30 cellular contexts compared by ENCODE assay signal in genomic region chrX:97332963-97333362, GRCh38.
A peak's percentile ranks its signal among the peaks of the same experiment; 100 is the strongest.
DNase-seq lines count a peak whose midpoint lies in the region; ATAC-seq, FAIRE-seq and TF ChIP-seq lines count a peak whose summit lies in the region.
"Had no signal": no experiment of that assay in that cellular context is flagged by ENCODE, and none has a peak within 500 bp of the region (broad histone marks: within the 10 kb centered on the region; RNA-seq: fewer than 3 reads in every experiment).

No MANE protein-coding gene starts in this region.

- no peaks in the 10 kb centered on the region for H4K20me1 ChIP-seq in SU-DHL-6 (ENCODE audit: low read depth, low read length)

- H3K9ac ChIP-seq in SU-DHL-6 (ENCODE audit: low read length) = no peak overlapping the region

- peak overlapping the region; percentile 29 for H3K4me2 ChIP-seq in SU-DHL-6 (ENCODE audit: low read depth, low read length, poor library complexity, severe bottlenecking)

- no TSS peak for BruUV-seq in Caco-2 (replicated peaks; lab: Mats Ljungman, UMichigan)

- H3K9me3 ChIP-seq in SU-DHL-6 (ENCODE audit: insufficient read depth, low read length) (no peaks in the 10 kb centered on the region), Caco-2 (no peaks in the 10 kb centered on the region)
- H3K9me3 ChIP-seq: body of pancreas, upper lobe of left lung had no signal

- no peaks in the 10 kb centered on the region for H3K79me2 ChIP-seq in SU-DHL-6 (ENCODE audit: insufficient read depth, low read length)

- H3F3A ChIP-seq in SU-DHL-6 (ENCODE audit: insufficient read depth) = peaks cover 6% of the 10 kb centered on the region; the same call in 1 of the 2 replicates

- no peak overlapping the region for H3K4me3 Mint-ChIP-seq in Caco-2 (ENCODE audit: unreplicated experiment)
- no peak overlapping the region for H3K4me3 Mint-ChIP-seq in progenitor cell of endocrine pancreas (ENCODE audit: low read depth)
- H3K4me3 Mint-ChIP-seq: activated naive CD8-positive, alpha-beta T cell treated with anti-CD3 and anti-CD28 coated beads for 36 hours; CD4-positive, alpha-beta T cell; memory B cell; stimulated activated memory B cell treated with anti-CD40 and anti-IgM and Interleukin-4, amounts not matched to agents 10 μg/mL and 1 μg/mL and 100 μg/mL, for 72 hours; T-helper 2 cell treated with Interferon-gamma antibody and Interleukin-4, amounts not matched to agents 5 μg/mL and 100 μg/mL, for 36 hours had no signal

- ATAC-seq in HG03196 (IDR thresholded peaks at IDR 0.05; ENCODE audit: unreplicated experiment) (no peak), HG03280 (IDR thresholded peaks at IDR 0.05; ENCODE audit: unreplicated experiment) (no peak)
- ATAC-seq: body of pancreas; HepG2; Panc1; sciatic nerve; stimulated activated memory B cell treated with anti-CD40 and anti-IgM and Interleukin-4, amounts not matched to agents 10 μg/mL and 1 μg/mL and 100 μg/mL, for 72 hours had no signal

- CTCF ChIA-PET in Caco-2 (lab: Charles Lee) = no interaction called here

- TF ChIP-seq CTCF in SU-DHL-6 (IDR thresholded peaks at IDR 0.05; ENCODE audit: insufficient read depth, low read length, poor library complexity, severe bottlenecking) = no peak
- TF ChIP-seq CTCF in fibroblast of the aortic adventitia (IDR thresholded peaks at IDR 0.05; ENCODE audit: insufficient read depth, low read length) = no peak
- no peak for TF ChIP-seq CTCF in Caco-2 (IDR thresholded peaks at IDR 0.05; ENCODE audit: insufficient read depth in 1 of 2, low read depth in 1 of 2, low read length in 1 of 2, severe bottlenecking in 1 of 2, unreplicated experiment in 1 of 2)
- no peak for TF ChIP-seq CTCF in progenitor cell of endocrine pancreas (IDR thresholded peaks at IDR 0.05; ENCODE audit: unreplicated experiment)

- intact Hi-C loops in Caco-2 (cut with micrococcal nuclease; ENCODE audit: unreplicated experiment) = no loop called here

- H3K4me1 ChIP-seq in Caco-2 = no peaks in the 10 kb centered on the region
- H3K4me1 ChIP-seq: body of pancreas, upper lobe of left lung had no signal

- DNase-seq in GM18507 (ENCODE audit: extremely low spot score, insufficient read length, low read depth) (no peak), fibroblast of the aortic adventitia (ENCODE audit: low read depth) (peak; percentile 12), Caco-2 (no peak), progenitor cell of endocrine pancreas (ENCODE audit: low spot score, unreplicated experiment) (no peak)
- DNase-seq: activated CD4-positive, alpha-beta T cell treated with anti-CD3 and anti-CD28 coated beads for 48 hours; activated CD8-positive, alpha-beta memory T cell treated with anti-CD3 and anti-CD28 coated beads for 24 hours; activated effector memory CD4-positive, alpha-beta T cell treated with anti-CD3 and anti-CD28 coated beads, Interleukin-2, amount 50 U/mL, for 16 hours; activated naive CD8-positive, alpha-beta T cell treated with anti-CD3 and anti-CD28 coated beads for 36 hours; body of pancreas; CD4-positive, alpha-beta T cell; DMS153; effector CD8-positive, alpha-beta T cell; GDM1; NCI-H1048; NCI-H187; NCI-H526 treated with DMSO at 0.1 percent for 48 hours; SHP77; stimulated activated CD4-positive, alpha-beta T cell treated with anti-CD3 and anti-CD28 coated beads, Interleukin-4, amount 100 ng/mL, for 24 hours; upper lobe of left lung had no signal

- H3K27me3 ChIP-seq in SU-DHL-6 (ENCODE audit: low read length) = no peaks in the 10 kb centered on the region
- H3K27me3 ChIP-seq in Caco-2 (replicated peaks; ENCODE audit: control insufficient read depth, insufficient read depth, low read length) = no peaks in the 10 kb centered on the region
- H3K27me3 ChIP-seq: body of pancreas, upper lobe of left lung had no signal

- H3K27ac ChIP-seq in SU-DHL-6 (ENCODE audit: low read depth, low read length) = peak overlapping the region; percentile 47; the same call in 1 of the 2 replicates
- H3K27ac ChIP-seq: body of pancreas, upper lobe of left lung, VCaP had no signal

- peaks cover 6% of the 10 kb centered on the region for H3K36me3 Mint-ChIP-seq in Caco-2 (ENCODE audit: insufficient read depth, unreplicated experiment)
- peaks cover 4% of the 10 kb centered on the region for H3K36me3 Mint-ChIP-seq in progenitor cell of endocrine pancreas (ENCODE audit: insufficient read depth)
- H3K36me3 Mint-ChIP-seq: activated naive CD8-positive, alpha-beta T cell treated with anti-CD3 and anti-CD28 coated beads for 36 hours; stimulated activated memory B cell treated with anti-CD40 and anti-IgM and Interleukin-4, amounts not matched to agents 10 μg/mL and 1 μg/mL and 100 μg/mL, for 72 hours had no signal

- FAIRE-seq in GM18507 (lab: Jason Lieb, UNC) = peak; percentile 38
- FAIRE-seq: frontal cortex, HepG2 had no signal

- H3K9me2 ChIP-seq in SU-DHL-6 (replicated peaks; ENCODE audit: insufficient read depth, low read length) = no peaks in the 10 kb centered on the region

- POLR2A ChIA-PET in Caco-2 (lab: Charles Lee) = no interaction called here

- no peak overlapping the region for H2AFZ ChIP-seq in SU-DHL-6 (ENCODE audit: low read depth, low read length, severe bottlenecking)

- H3K27ac Mint-ChIP-seq in Caco-2 (ENCODE audit: unreplicated experiment) = no peak overlapping the region
- no peak overlapping the region for H3K27ac Mint-ChIP-seq in progenitor cell of endocrine pancreas
- H3K27ac Mint-ChIP-seq: activated naive CD8-positive, alpha-beta T cell treated with anti-CD3 and anti-CD28 coated beads for 36 hours; CD4-positive, alpha-beta T cell; memory B cell; stimulated activated memory B cell treated with anti-CD40 and anti-IgM and Interleukin-4, amounts not matched to agents 10 μg/mL and 1 μg/mL and 100 μg/mL, for 72 hours; T-helper 2 cell treated with Interferon-gamma antibody and Interleukin-4, amounts not matched to agents 5 μg/mL and 100 μg/mL, for 36 hours had no signal

- no peaks in the 10 kb centered on the region for H3K9me3 Mint-ChIP-seq in Caco-2 (ENCODE audit: unreplicated experiment)
- H3K9me3 Mint-ChIP-seq in progenitor cell of endocrine pancreas (ENCODE audit: low read depth) = no peaks in the 10 kb centered on the region
- H3K9me3 Mint-ChIP-seq: activated naive CD8-positive, alpha-beta T cell treated with anti-CD3 and anti-CD28 coated beads for 36 hours; CD4-positive, alpha-beta T cell; memory B cell; stimulated activated memory B cell treated with anti-CD40 and anti-IgM and Interleukin-4, amounts not matched to agents 10 μg/mL and 1 μg/mL and 100 μg/mL, for 72 hours; T-helper 2 cell treated with Interferon-gamma antibody and Interleukin-4, amounts not matched to agents 5 μg/mL and 100 μg/mL, for 36 hours had no signal

- H3K4me3 ChIP-seq in SU-DHL-6 (ENCODE audit: insufficient read depth, low read length, poor library complexity, severe bottlenecking) (no peak overlapping the region), fibroblast of the aortic adventitia (ENCODE audit: low read depth, low read length) (no peak overlapping the region), Caco-2 (ENCODE audit: low read depth, low read length) (no peak overlapping the region)
- H3K4me3 ChIP-seq: body of pancreas, upper lobe of left lung had no signal

- H3K4me1 Mint-ChIP-seq in Caco-2 (ENCODE audit: low read depth, unreplicated experiment) = no peaks in the 10 kb centered on the region
- H3K4me1 Mint-ChIP-seq in progenitor cell of endocrine pancreas (ENCODE audit: low read depth) = no peaks in the 10 kb centered on the region
- H3K4me1 Mint-ChIP-seq: activated naive CD8-positive, alpha-beta T cell treated with anti-CD3 and anti-CD28 coated beads for 36 hours had no signal

- H3K36me3 ChIP-seq in SU-DHL-6 (ENCODE audit: low read length) (no peaks in the 10 kb centered on the region), Caco-2 (ENCODE audit: control insufficient read depth, insufficient read depth, low read length) (no peaks in the 10 kb centered on the region)
- H3K36me3 ChIP-seq: upper lobe of left lung had no signal

- H3K27me3 Mint-ChIP-seq in Caco-2 (ENCODE audit: insufficient read depth, unreplicated experiment) (no peaks in the 10 kb centered on the region), progenitor cell of endocrine pancreas (no peaks in the 10 kb centered on the region)
- H3K27me3 Mint-ChIP-seq: activated naive CD8-positive, alpha-beta T cell treated with anti-CD3 and anti-CD28 coated beads for 36 hours; CD4-positive, alpha-beta T cell; memory B cell; stimulated activated memory B cell treated with anti-CD40 and anti-IgM and Interleukin-4, amounts not matched to agents 10 μg/mL and 1 μg/mL and 100 μg/mL, for 72 hours had no signal
